In genomic region chr18:50880108-50880465, GRCh38 we compare ENCODE assay signal across 8 cellular contexts. TPM values are rescaled to one million over a fixed set of nuclear protein-coding genes. Genes with fewer than 3 reads are reported as not detected.
DNase-seq lines count a peak whose midpoint lies in the region; ATAC-seq, FAIRE-seq and TF ChIP-seq lines count a peak whose summit lies in the region.

No MANE protein-coding gene starts in this region.

- no peaks in the 10 kb centered on the region for H3K27me3 Mint-ChIP-seq in activated B cell treated with CpG ODN at 0.5 μM for 24 hours
- no peaks in the 10 kb centered on the region for H3K27me3 Mint-ChIP-seq in type B pancreatic cell

- H3K4me3 ChIP-seq in AG10803 (ENCODE audit: low read length): peak overlapping the region; percentile 78
- peak overlapping the region; percentile 87 for H3K4me3 ChIP-seq in iPS-20b (ENCODE audit: low read length)

- intact Hi-C loops in activated B cell treated with CpG ODN at 0.5 μM for 24 hours (cut with micrococcal nuclease): no loop called here

- H3K4me1 ChIP-seq in iPS-20b (ENCODE audit: insufficient read depth, low read length): peaks cover 7% of the 10 kb centered on the region; the same call in 1 of the 2 replicates

- peak overlapping the region; percentile 90; the same call in 1 of the 2 replicates for H3K9ac ChIP-seq in iPS-20b (ENCODE audit: low read depth, low read length)

- H3K9me3 ChIP-seq in iPS-20b (ENCODE audit: insufficient read depth, low read depth, low read length): no peaks in the 10 kb centered on the region

- no peaks in the 10 kb centered on the region for H3K36me3 ChIP-seq in iPS-20b (ENCODE audit: insufficient read depth, low read depth, low read length)

- H3K27me3 ChIP-seq in iPS-20b (ENCODE audit: insufficient read depth, low read length): no peaks in the 10 kb centered on the region

- H3K9me3 Mint-ChIP-seq in activated B cell treated with CpG ODN at 0.5 μM for 24 hours (no peaks in the 10 kb centered on the region), type B pancreatic cell (peaks cover 4% of the 10 kb centered on the region)

- CTCF ChIA-PET in activated B cell treated with CpG ODN at 0.5 μM for 24 hours (lab: Charles Lee): no interaction called here

- DNase-seq in AG10803 (ENCODE audit: low read depth) (no peak), GM20000 (ENCODE audit: low spot score) (peak; percentile 20), activated B cell treated with CpG ODN at 0.5 μM for 24 hours (no peak), type B pancreatic cell (ENCODE audit: extremely low spot score, unreplicated experiment) (no peak), frontal cortex (ENCODE audit: low spot score in 2 of 2) (no peak)

- no peak overlapping the region for H3K27ac ChIP-seq in iPS-20b (ENCODE audit: low read length)

- peaks cover 13% of the 10 kb centered on the region for H3K36me3 Mint-ChIP-seq in activated B cell treated with CpG ODN at 0.5 μM for 24 hours (ENCODE audit: low read depth)
- H3K36me3 Mint-ChIP-seq in type B pancreatic cell: peaks cover 3% of the 10 kb centered on the region

- H3K27ac Mint-ChIP-seq in activated B cell treated with CpG ODN at 0.5 μM for 24 hours (peak overlapping the region; percentile 97), type B pancreatic cell (peak overlapping the region; percentile 95)

- TF ChIP-seq CTCF in AG10803 (conservative IDR thresholded peaks at IDR 0.05; ENCODE audit: low read length): no peak
- TF ChIP-seq CTCF in GM20000 (IDR thresholded peaks at IDR 0.05; ENCODE audit: extremely low read depth, missing control alignments): no peak
- TF ChIP-seq CTCF in activated B cell treated with CpG ODN at 0.5 μM for 24 hours (IDR thresholded peaks at IDR 0.05): no peak
- no peak for TF ChIP-seq CTCF in type B pancreatic cell (conservative IDR thresholded peaks at IDR 0.05)

- POLR2A ChIA-PET in activated B cell treated with CpG ODN at 0.5 μM for 24 hours (lab: Charles Lee): interaction anchor here (0.6 to 2.3 kb wide), 6 partner anchors 44 to 150 kb away, joined by 3 to 17 read pairs (median 4); partner anchors contain the start of genes ELAC1, MRO and SMAD4

- H3K4me3 Mint-ChIP-seq in activated B cell treated with CpG ODN at 0.5 μM for 24 hours (peak overlapping the region; percentile 98), type B pancreatic cell (peak overlapping the region; percentile 95)

- FAIRE-seq in frontal cortex (lab: Jason Lieb, UNC): no peak

- peaks cover 36% of the 10 kb centered on the region for H3K4me1 Mint-ChIP-seq in activated B cell treated with CpG ODN at 0.5 μM for 24 hours
- H3K4me1 Mint-ChIP-seq in type B pancreatic cell (ENCODE audit: unreplicated experiment): peaks cover 15% of the 10 kb centered on the region

- no peak for ATAC-seq in activated B cell treated with CpG ODN at 0.5 μM for 24 hours (ENCODE audit: low read depth)
- no peak for ATAC-seq in HG03039 (IDR thresholded peaks at IDR 0.05; ENCODE audit: unreplicated experiment)
- no peak for ATAC-seq in HG02571 (IDR thresholded peaks at IDR 0.05; ENCODE audit: unreplicated experiment)

RNA-seq across cellular contexts. Expression of gene ME2, which starts 1.2 kb away (rescaled TPM):
- total RNA-seq in activated B cell treated with CpG ODN at 0.5 μM for 24 hours: 58.2 and 63.5 TPM in 2 replicates
- total RNA-seq in type B pancreatic cell (ENCODE audit: low replicate concordance): 49.6 and 51.1 TPM in 2 replicates
- total RNA-seq in frontal cortex: 152 TPM
